Comparison of ENCODE assay signal across 1 cellular context in the genomic region with DNA sequence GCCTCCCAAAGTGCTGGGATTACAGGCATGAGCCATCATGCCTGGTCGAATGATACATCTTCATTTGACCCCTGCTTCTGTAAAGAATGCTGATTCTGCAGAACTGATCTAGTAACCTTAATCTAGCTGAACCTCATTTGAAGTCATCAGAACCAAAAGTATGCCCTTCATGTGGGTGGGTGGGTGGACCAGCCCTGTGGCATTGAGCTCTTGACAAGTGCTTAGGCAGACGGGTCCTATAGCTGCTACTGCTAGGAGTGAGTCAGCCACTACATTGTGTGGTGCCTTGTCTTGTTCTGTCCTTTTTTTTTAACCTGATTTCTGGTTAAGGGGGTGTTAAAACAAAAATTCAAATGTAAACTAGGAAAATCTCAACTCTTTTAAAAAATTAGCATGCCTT.
TF ChIP-seq lines count a peak whose summit lies in the region.

No MANE protein-coding gene starts in this region.

TF ChIP-seq in GM23338, 12 proteins besides CTCF, POLR2A, EP300 and RAD21 (continued from another document):
- TF ChIP-seq EZH2 (IDR thresholded peaks at IDR 0.05; ENCODE audit: low read depth, unreplicated experiment) = no peak
- TF ChIP-seq, protein P1, sequence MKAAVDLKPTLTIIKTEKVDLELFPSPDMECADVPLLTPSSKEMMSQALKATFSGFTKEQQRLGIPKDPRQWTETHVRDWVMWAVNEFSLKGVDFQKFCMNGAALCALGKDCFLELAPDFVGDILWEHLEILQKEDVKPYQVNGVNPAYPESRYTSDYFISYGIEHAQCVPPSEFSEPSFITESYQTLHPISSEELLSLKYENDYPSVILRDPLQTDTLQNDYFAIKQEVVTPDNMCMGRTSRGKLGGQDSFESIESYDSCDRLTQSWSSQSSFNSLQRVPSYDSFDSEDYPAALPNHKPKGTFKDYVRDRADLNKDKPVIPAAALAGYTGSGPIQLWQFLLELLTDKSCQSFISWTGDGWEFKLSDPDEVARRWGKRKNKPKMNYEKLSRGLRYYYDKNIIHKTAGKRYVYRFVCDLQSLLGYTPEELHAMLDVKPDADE (IDR thresholded peaks at IDR 0.05) = no peak
- no peak for TF ChIP-seq CREB1 (CRISPR knock-in tag; IDR thresholded peaks at IDR 0.05; ENCODE audit: low read depth)
- TF ChIP-seq, protein P2, sequence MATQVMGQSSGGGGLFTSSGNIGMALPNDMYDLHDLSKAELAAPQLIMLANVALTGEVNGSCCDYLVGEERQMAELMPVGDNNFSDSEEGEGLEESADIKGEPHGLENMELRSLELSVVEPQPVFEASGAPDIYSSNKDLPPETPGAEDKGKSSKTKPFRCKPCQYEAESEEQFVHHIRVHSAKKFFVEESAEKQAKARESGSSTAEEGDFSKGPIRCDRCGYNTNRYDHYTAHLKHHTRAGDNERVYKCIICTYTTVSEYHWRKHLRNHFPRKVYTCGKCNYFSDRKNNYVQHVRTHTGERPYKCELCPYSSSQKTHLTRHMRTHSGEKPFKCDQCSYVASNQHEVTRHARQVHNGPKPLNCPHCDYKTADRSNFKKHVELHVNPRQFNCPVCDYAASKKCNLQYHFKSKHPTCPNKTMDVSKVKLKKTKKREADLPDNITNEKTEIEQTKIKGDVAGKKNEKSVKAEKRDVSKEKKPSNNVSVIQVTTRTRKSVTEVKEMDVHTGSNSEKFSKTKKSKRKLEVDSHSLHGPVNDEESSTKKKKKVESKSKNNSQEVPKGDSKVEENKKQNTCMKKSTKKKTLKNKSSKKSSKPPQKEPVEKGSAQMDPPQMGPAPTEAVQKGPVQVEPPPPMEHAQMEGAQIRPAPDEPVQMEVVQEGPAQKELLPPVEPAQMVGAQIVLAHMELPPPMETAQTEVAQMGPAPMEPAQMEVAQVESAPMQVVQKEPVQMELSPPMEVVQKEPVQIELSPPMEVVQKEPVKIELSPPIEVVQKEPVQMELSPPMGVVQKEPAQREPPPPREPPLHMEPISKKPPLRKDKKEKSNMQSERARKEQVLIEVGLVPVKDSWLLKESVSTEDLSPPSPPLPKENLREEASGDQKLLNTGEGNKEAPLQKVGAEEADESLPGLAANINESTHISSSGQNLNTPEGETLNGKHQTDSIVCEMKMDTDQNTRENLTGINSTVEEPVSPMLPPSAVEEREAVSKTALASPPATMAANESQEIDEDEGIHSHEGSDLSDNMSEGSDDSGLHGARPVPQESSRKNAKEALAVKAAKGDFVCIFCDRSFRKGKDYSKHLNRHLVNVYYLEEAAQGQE (IDR thresholded peaks at IDR 0.05; ENCODE audit: unreplicated experiment) = no peak
TF ChIP-seq in GM23338: peak in this region for 0.
